Comparison of ENCODE assay signal across 11 cellular contexts in genomic region chr3:184691397-184692131, GRCh38. TPM values are rescaled to one million over a fixed set of nuclear protein-coding genes. Genes with fewer than 3 reads are reported as not detected.
DNase-seq lines count a peak whose midpoint lies in the region; ATAC-seq and TF ChIP-seq lines count a peak whose summit lies in the region.
"Had no signal": no experiment of that assay in that cellular context is flagged by ENCODE, and none has a peak within 500 bp of the region (broad histone marks: within the 10 kb centered on the region; RNA-seq: fewer than 3 reads in every experiment).

No MANE protein-coding gene starts in this region.

- CTCF ChIA-PET in BJ (lab: Yijun Ruan, JAX) = interaction anchor here (0.9 to 2.2 kb wide), 2 partner anchors 39 to 130 kb away, joined by 3 to 9 read pairs; partner anchors contain the start of gene EPHB3

- POLR2A ChIA-PET in BJ (lab: Charles Lee) = no interaction called here

- no peaks in the 10 kb centered on the region for H3K79me2 ChIP-seq in OCI-LY3 (ENCODE audit: low read length)

- H3K36me3 Mint-ChIP-seq in HFFc6 (ENCODE audit: low read depth) = no peaks in the 10 kb centered on the region
- H3K36me3 Mint-ChIP-seq: activated CD4-positive, alpha-beta memory T cell treated with anti-CD3 and anti-CD28 coated beads for 36 hours; CD4-positive, alpha-beta memory T cell had no signal

- peak in 7 of 8 donors; percentile 14 to 50 (median 36) for ATAC-seq in heart right ventricle
- ATAC-seq in HG02763 (IDR thresholded peaks at IDR 0.05; ENCODE audit: unreplicated experiment) = no peak

- intact Hi-C loops in heart right ventricle (cut with DNase I) = no loop called here
- intact Hi-C loops in ovary (cut with DNase I) = no loop called here
- intact Hi-C loops in ascending aorta (cut with DNase I) = no loop called here

- no peaks in the 10 kb centered on the region for H4K20me1 ChIP-seq in OCI-LY3 (ENCODE audit: insufficient read depth, low read length)

- peak overlapping the region; percentile 36 for H3K9ac ChIP-seq in OCI-LY3 (ENCODE audit: low read length)

- peaks cover 31% of the 10 kb centered on the region for H3K27me3 Mint-ChIP-seq in HFFc6 (ENCODE audit: insufficient read depth)

- peak; percentile 28 for DNase-seq in BJ (ENCODE audit: low read depth)
- DNase-seq in heart right ventricle = no peak
- DNase-seq in ovary = peak; percentile 48 to 76 (median 65)
- DNase-seq in ascending aorta (ENCODE audit: low spot score in 2 of 2) = no peak
- DNase-seq in NCI-H2227 (lab: John Stamatoyannopoulos, UW; ENCODE audit: unreplicated experiment) = no peak
- no peak for DNase-seq in HFFc6
- DNase-seq: activated CD4-positive, alpha-beta memory T cell treated with anti-CD3 and anti-CD28 coated beads for 36 hours; CD4-positive, alpha-beta memory T cell; cerebellar nuclear complex had no signal

- H3K4me1 Mint-ChIP-seq in HFFc6 (ENCODE audit: low read depth) = peaks cover 18% of the 10 kb centered on the region
- H3K4me1 Mint-ChIP-seq: CD4-positive, alpha-beta memory T cell had no signal

- H3K4me3 ChIP-seq in BJ (ENCODE audit: low read depth, low read length) (no peak overlapping the region), OCI-LY3 (ENCODE audit: low read length) (peak overlapping the region; percentile 65), heart right ventricle (peak overlapping the region in 4 of 10 donors; percentile 7 to 16 (median 11)), ovary (no peak overlapping the region), ascending aorta (peak overlapping the region in 1 of 2 donors; percentile 29)

- peak overlapping the region; percentile 41; the same call in 1 of the 2 replicates for H2AFZ ChIP-seq in OCI-LY3 (ENCODE audit: low read depth, low read length)

- WGBS in heart right ventricle, 2 donors = 61% methylated on average over 22 of the region's 22 CpGs
- WGBS in ovary, 3 donors = 9 to 13% (median 9%) methylated on average over 21 to 22 of the region's 22 CpGs

- H3K9me3 ChIP-seq in OCI-LY3 (ENCODE audit: insufficient read depth, low read length) (no peaks in the 10 kb centered on the region), heart right ventricle (no peaks in the 10 kb centered on the region), ovary (no peaks in the 10 kb centered on the region), ascending aorta (no peaks in the 10 kb centered on the region)

- no peak overlapping the region for H3K27ac Mint-ChIP-seq in HFFc6
- H3K27ac Mint-ChIP-seq: activated CD4-positive, alpha-beta memory T cell treated with anti-CD3 and anti-CD28 coated beads for 36 hours; CD4-positive, alpha-beta memory T cell had no signal

- H3K36me3 ChIP-seq in BJ (ENCODE audit: control insufficient read depth, insufficient read depth, low read length) (no peaks in the 10 kb centered on the region), OCI-LY3 (replicated peaks; ENCODE audit: low read depth, low read length) (no peaks in the 10 kb centered on the region), heart right ventricle (no peaks in the 10 kb centered on the region), ovary (no peaks in the 10 kb centered on the region), ascending aorta (no peaks in the 10 kb centered on the region)

- H3K9me3 Mint-ChIP-seq in HFFc6 = no peaks in the 10 kb centered on the region
- H3K9me3 Mint-ChIP-seq: activated CD4-positive, alpha-beta memory T cell treated with anti-CD3 and anti-CD28 coated beads for 36 hours; CD4-positive, alpha-beta memory T cell had no signal

- H3K4me3 Mint-ChIP-seq in HFFc6 = no peak overlapping the region
- H3K4me3 Mint-ChIP-seq: activated CD4-positive, alpha-beta memory T cell treated with anti-CD3 and anti-CD28 coated beads for 36 hours; CD4-positive, alpha-beta memory T cell had no signal

- H3K4me2 ChIP-seq in OCI-LY3 (ENCODE audit: low read length) = peak overlapping the region; percentile 88

- no peak for TF ChIP-seq POLR2A in ovary (IDR thresholded peaks at IDR 0.05)

- peaks cover 4% of the 10 kb centered on the region for H3K27me3 ChIP-seq in BJ (ENCODE audit: control insufficient read depth, insufficient read depth, low read length)
- H3K27me3 ChIP-seq in OCI-LY3 (ENCODE audit: low read depth, low read length) = no peaks in the 10 kb centered on the region; the same call in 1 of the 2 replicates
- no peaks in the 10 kb centered on the region for H3K27me3 ChIP-seq in heart right ventricle
- H3K27me3 ChIP-seq in ovary = no peaks in the 10 kb centered on the region
- no peaks in the 10 kb centered on the region for H3K27me3 ChIP-seq in ascending aorta

- no peak for TF ChIP-seq CTCF in BJ (IDR thresholded peaks at IDR 0.05; ENCODE audit: insufficient read depth, low read depth, low read length)
- no peak for TF ChIP-seq CTCF in OCI-LY3 (IDR thresholded peaks at IDR 0.05; ENCODE audit: low read depth, low read length)
- no peak for TF ChIP-seq CTCF in heart right ventricle (IDR thresholded peaks at IDR 0.05)
- no peak for TF ChIP-seq CTCF in ovary (IDR thresholded peaks at IDR 0.05)
- TF ChIP-seq CTCF in ascending aorta (IDR thresholded peaks at IDR 0.05) = no peak
- no peak for TF ChIP-seq CTCF in HFFc6 (IDR thresholded peaks at IDR 0.05)

- peaks cover 17% of the 10 kb centered on the region for H3K4me1 ChIP-seq in OCI-LY3 (ENCODE audit: low read length)
- H3K4me1 ChIP-seq in heart right ventricle = peaks cover 11 to 54% (median 34%) of the 10 kb centered on the region in 9 donors
- H3K4me1 ChIP-seq in ovary (ENCODE audit: insufficient read depth) = peaks cover 23% of the 10 kb centered on the region
- H3K4me1 ChIP-seq in ascending aorta = peaks cover 0 to 8% of the 10 kb centered on the region in 2 donors

- TF ChIP-seq EP300 in ovary (IDR thresholded peaks at IDR 0.05) = no peak

- H3K27ac ChIP-seq in OCI-LY3 (ENCODE audit: low read length) = no peak overlapping the region
- peak overlapping the region in 9 of 10 donors; percentile 0 to 69 (median 65) for H3K27ac ChIP-seq in heart right ventricle
- H3K27ac ChIP-seq in ovary = peak overlapping the region in 1 of 2 donors; percentile 80
- H3K27ac ChIP-seq in ascending aorta = no peak overlapping the region

RNA-seq across cellular contexts. Expression of gene MAGEF1, which starts 20.3 kb away (rescaled TPM):
- polyA plus RNA-seq in BJ (2011; rRNA removed) = 14.3 and 17.1 TPM in 2 replicates
- polyA minus RNA-seq in BJ (2011; rRNA and poly(A)+ RNA removed) = 4.4 and 4.9 TPM in 2 replicates
- total RNA-seq in heart right ventricle = 10 to 100 TPM; 26.7 to 33.9 (median 30.5) TPM
- 10 to 100 TPM; 20.1 to 32.6 TPM for polyA plus RNA-seq in heart right ventricle
- 10 to 100 TPM; 28.3 to 48.6 (median 39.7) TPM for total RNA-seq in ovary
- polyA plus RNA-seq in ovary = 10 to 100 TPM; 29.6 to 48.7 TPM
- 5.2 TPM for total RNA-seq in ascending aorta
- 10 to 100 TPM; 22.8 to 31.4 (median 23.4) TPM for total RNA-seq in HFFc6 (2021; fragmentation: NEBNext Ultra II Directional; extraction: Animal tissue kit (Norgen Biotek cat#: 25700))

Comparison
In these comparisons a context has a peak if more than half of its experiments do, and no peak if none do; other contexts are left out.
1. DNase-seq: peak in BJ (single experiment) and ovary (5 of 5); none in heart right ventricle (0 of 2), ascending aorta (0 of 2), NCI-H2227 (single experiment) and HFFc6 (single experiment).
2. H3K27ac ChIP-seq: peak in heart right ventricle (9 of 10); none in OCI-LY3 (single experiment) and ascending aorta (0 of 2).